12 cellular contexts compared by ENCODE assay signal in genomic region chr1:82152356-82153281, GRCh38.
DNase-seq lines count a peak whose midpoint lies in the region; ATAC-seq and TF ChIP-seq lines count a peak whose summit lies in the region.
"Had no signal": no experiment of that assay in that cellular context is flagged by ENCODE, and none has a peak within 500 bp of the region (broad histone marks: within the 10 kb centered on the region; RNA-seq: fewer than 3 reads in every experiment).

No MANE protein-coding gene starts in this region.

- H3K27ac ChIP-seq in CD4-positive, alpha-beta T cell (ENCODE audit: low read depth, low read length) = no peak overlapping the region

- no peaks in the 10 kb centered on the region for H3K27me3 Mint-ChIP-seq in CD4-positive, alpha-beta T cell

- H3K4me3 Mint-ChIP-seq in CD4-positive, alpha-beta T cell = no peak overlapping the region
- H3K4me3 Mint-ChIP-seq: CD4-positive, CD25-positive, alpha-beta regulatory T cell had no signal

- no peaks in the 10 kb centered on the region for H3K36me3 Mint-ChIP-seq in CD4-positive, alpha-beta T cell (ENCODE audit: low read depth)
- H3K36me3 Mint-ChIP-seq: CD4-positive, CD25-positive, alpha-beta regulatory T cell had no signal

- no peak overlapping the region for H3K27ac Mint-ChIP-seq in CD4-positive, alpha-beta T cell
- H3K27ac Mint-ChIP-seq: CD4-positive, CD25-positive, alpha-beta regulatory T cell had no signal

- ATAC-seq in GM18511 (IDR thresholded peaks at IDR 0.05; ENCODE audit: unreplicated experiment) (peak; percentile 79), GM21390 (IDR thresholded peaks at IDR 0.05; ENCODE audit: unreplicated experiment) (peak; percentile 47), HG03442 (IDR thresholded peaks at IDR 0.05; ENCODE audit: unreplicated experiment) (peak; percentile 45)
- no peak for ATAC-seq in CD4-positive, alpha-beta T cell (ENCODE audit: poor library complexity)

- H3K27me3 ChIP-seq in CD4-positive, alpha-beta T cell (ENCODE audit: control insufficient read depth, insufficient read depth, low read length) = no peaks in the 10 kb centered on the region

- no peak for TF ChIP-seq CTCF in CD4-positive, alpha-beta T cell (IDR thresholded peaks at IDR 0.05)

- H3K9me3 ChIP-seq in CD4-positive, alpha-beta T cell (ENCODE audit: control insufficient read depth, low read length) = no peaks in the 10 kb centered on the region

- CTCF ChIA-PET in CD4-positive, alpha-beta T cell (lab: Charles Lee) = no interaction called here

- intact Hi-C loops in CD4-positive, alpha-beta T cell (cut with DNase I, micrococcal nuclease) = no loop called here

- H3K4me1 Mint-ChIP-seq in CD4-positive, alpha-beta T cell (ENCODE audit: low read depth) = no peaks in the 10 kb centered on the region

- POLR2A ChIA-PET in CD4-positive, alpha-beta T cell (lab: Charles Lee) = no interaction called here

- no peaks in the 10 kb centered on the region for H3K9me3 Mint-ChIP-seq in CD4-positive, alpha-beta T cell

- peak; percentile 83 for DNase-seq in foreskin melanocyte
- no peak for DNase-seq in NCI-H526 treated with DMSO at 0.1 percent for 48 hours (lab: John Stamatoyannopoulos, UW)
- DNase-seq in HuH-7.5 (ENCODE audit: low spot score) = no peak
- no peak for DNase-seq in mucosa of gallbladder (ENCODE audit: low spot score)
- no peak for DNase-seq in CD4-positive, alpha-beta T cell
- DNase-seq: activated CD8-positive, alpha-beta memory T cell treated with anti-CD3 and anti-CD28 coated beads, Interleukin-2, amount 50 U/mL, for 48 hours; CD4-positive, CD25-positive, alpha-beta regulatory T cell; KG1; NCI-H82 had no signal
